In genomic region chr22:27327497-27327896, GRCh38 we compare ENCODE assay signal across 2 cellular contexts.
TF ChIP-seq lines count a peak whose summit lies in the region.

No MANE protein-coding gene starts in this region.

TF ChIP-seq in WTC11, 78 proteins besides CTCF, POLR2A, EP300 and RAD21:
- TF ChIP-seq RORB (CRISPR knock-in tag; IDR thresholded peaks at IDR 0.05) (no peak), GTF2I (CRISPR knock-in tag; conservative IDR thresholded peaks at IDR 0.05) (0 out of 2 replicates have a peak, but pooled peaks have one; percentile 58)

TF ChIP-seq in H1, 55 proteins besides CTCF, POLR2A, EP300 and RAD21 (continued from another document):
- TF ChIP-seq CHD1 (IDR thresholded peaks at IDR 0.05; ENCODE audit: low read depth, low read length) (no peak), KDM1A (IDR thresholded peaks at IDR 0.05; ENCODE audit: borderline replicate concordance, low read length) (peak; percentile 90), NANOG (IDR thresholded peaks at IDR 0.05; ENCODE audit: insufficient read depth, low read depth, low read length, poor library complexity, severe bottlenecking) (no peak)
